13 cellular contexts compared by ENCODE assay signal in genomic region chr1:185311589-185312225, GRCh38. TPM values are rescaled to one million over a fixed set of nuclear protein-coding genes. Genes with fewer than 3 reads are reported as not detected.
DNase-seq lines count a peak whose midpoint lies in the region; ATAC-seq and TF ChIP-seq lines count a peak whose summit lies in the region.
"Had no signal": no experiment of that assay in that cellular context is flagged by ENCODE, and none has a peak within 500 bp of the region (broad histone marks: within the 10 kb centered on the region; RNA-seq: fewer than 3 reads in every experiment).

No MANE protein-coding gene starts in this region.

- no peak overlapping the region for H2BK15ac ChIP-seq in mesenchymal stem cell (ENCODE audit: low read depth, poor library complexity, severe bottlenecking)

- peaks cover 41% of the 10 kb centered on the region for H4K20me1 ChIP-seq in DOHH2 (ENCODE audit: control insufficient read depth, insufficient read depth, low read depth, low read length)

- no peaks in the 10 kb centered on the region for H3F3A ChIP-seq in DOHH2 (ENCODE audit: control insufficient read depth, insufficient read depth)

- no peak overlapping the region for H2BK5ac ChIP-seq in mesenchymal stem cell (ENCODE audit: low read depth, low read length, poor library complexity, severe bottlenecking)

- H3K9ac ChIP-seq in mesenchymal stem cell (ENCODE audit: low read length), result no peak overlapping the region

- POLR2A ChIA-PET in AG04450 (lab: Yijun Ruan, JAX), result no interaction called here

- H3K27ac Mint-ChIP-seq in activated T-helper 1 cell treated with anti-CD3 and anti-CD28 coated beads, Interleukin-12 subunit alpha, Interleukin-12 subunit beta, Interleukin-2, Interleukin-4 antibody, amounts not matched to agents 30 ng/mL and 10 ng/mL and 1 ng/mL, durations not matched to agents 14 hours and 24 hours and 36 hours, result peak overlapping the region; percentile 41

- H3K9me2 ChIP-seq in DOHH2 (replicated peaks; ENCODE audit: control insufficient read depth, low read length), result no peaks in the 10 kb centered on the region

- CTCF ChIA-PET in AG04450 (lab: Charles Lee), result interaction anchor here (1.4 kb wide), 1 partner anchor 358 kb away, joined by 4 read pairs; no protein-coding TSS in a partner anchor

- H2AFZ ChIP-seq in mesenchymal stem cell (ENCODE audit: low read depth, low read length), result no peak overlapping the region

- no peaks in the 10 kb centered on the region for H3K27me3 Mint-ChIP-seq in activated T-helper 1 cell treated with anti-CD3 and anti-CD28 coated beads, Interleukin-12 subunit alpha, Interleukin-12 subunit beta, Interleukin-2, Interleukin-4 antibody, amounts not matched to agents 30 ng/mL and 10 ng/mL and 1 ng/mL, durations not matched to agents 14 hours and 24 hours and 36 hours (ENCODE audit: insufficient read depth)

- peaks cover 39% of the 10 kb centered on the region for H3K4me1 ChIP-seq in DOHH2 (ENCODE audit: control insufficient read depth, low read length)
- no peaks in the 10 kb centered on the region for H3K4me1 ChIP-seq in mesenchymal stem cell (ENCODE audit: control insufficient read depth, insufficient read depth, low read depth, low read length)
- H3K4me1 ChIP-seq in stomach, result peaks cover 16 to 66% (median 45%) of the 10 kb centered on the region in 4 donors
- peaks cover 13% of the 10 kb centered on the region for H3K4me1 ChIP-seq in HAP-1

- H3K36me3 ChIP-seq in DOHH2 (ENCODE audit: control insufficient read depth, low read length) (peaks cover 90% of the 10 kb centered on the region), mesenchymal stem cell (ENCODE audit: control insufficient read depth in 1 of 2, insufficient read depth in 2 of 2, low read depth in 1 of 2, low read length in 2 of 2) (peaks cover 0 to 41% of the 10 kb centered on the region in 2 experiments), stomach (peaks cover 38 to 44% (median 44%) of the 10 kb centered on the region in 4 donors), HAP-1 (replicated peaks) (peaks cover 43% of the 10 kb centered on the region)

- TF ChIP-seq CTCF in AG04450 (IDR thresholded peaks at IDR 0.05; ENCODE audit: low read depth, low read length) (no peak), DOHH2 (IDR thresholded peaks at IDR 0.05; ENCODE audit: low read depth, low read length, poor library complexity, severe bottlenecking) (no peak), stomach (IDR thresholded peaks at IDR 0.05) (no peak)

- no peak overlapping the region for H3K27ac ChIP-seq in AG04450 (ENCODE audit: low read depth, low read length)
- no peak overlapping the region for H3K27ac ChIP-seq in DOHH2 (ENCODE audit: low read depth, low read length)
- no peak overlapping the region for H3K27ac ChIP-seq in mesenchymal stem cell (ENCODE audit: low read length, poor library complexity, severe bottlenecking)
- no peak overlapping the region for H3K27ac ChIP-seq in stomach
- H3K27ac ChIP-seq: ascending aorta had no signal

- H3K14ac ChIP-seq in mesenchymal stem cell (ENCODE audit: low read length in 2 of 2), result no peak overlapping the region

- H3K4me2 ChIP-seq in DOHH2 (ENCODE audit: low read length) (peak overlapping the region; percentile 79; the same call in 1 of the 2 replicates), mesenchymal stem cell (ENCODE audit: low read length, poor library complexity, severe bottlenecking) (no peak overlapping the region)

- no peak overlapping the region for H3K23ac ChIP-seq in mesenchymal stem cell (ENCODE audit: low read length in 2 of 2)

- H3K9me3 ChIP-seq in AG04450 (ENCODE audit: control insufficient read depth, insufficient read depth, low read length) (peaks cover 3% of the 10 kb centered on the region; the same call in 1 of the 2 replicates), DOHH2 (ENCODE audit: control insufficient read depth, insufficient read depth, low read length) (no peaks in the 10 kb centered on the region), mesenchymal stem cell (ENCODE audit: control insufficient read depth, low read length) (no peaks in the 10 kb centered on the region), stomach (no peaks in the 10 kb centered on the region), HAP-1 (no peaks in the 10 kb centered on the region)
- H3K9me3 ChIP-seq: ascending aorta, MG63 had no signal

- peaks cover 3% of the 10 kb centered on the region for H3K79me1 ChIP-seq in mesenchymal stem cell (replicated peaks; ENCODE audit: low read length, poor library complexity, severe bottlenecking)

- no peak overlapping the region for H4K91ac ChIP-seq in mesenchymal stem cell (ENCODE audit: low read length)

- no peak overlapping the region for H3K18ac ChIP-seq in mesenchymal stem cell (ENCODE audit: low read depth in 1 of 2, low read length in 2 of 2)

- peaks cover 47% of the 10 kb centered on the region for H3K36me3 Mint-ChIP-seq in activated T-helper 1 cell treated with anti-CD3 and anti-CD28 coated beads, Interleukin-12 subunit alpha, Interleukin-12 subunit beta, Interleukin-2, Interleukin-4 antibody, amounts not matched to agents 30 ng/mL and 10 ng/mL and 1 ng/mL, durations not matched to agents 14 hours and 24 hours and 36 hours (ENCODE audit: low read depth)

- no peak for ATAC-seq in left lobe of liver
- ATAC-seq in GM18870 (IDR thresholded peaks at IDR 0.05; ENCODE audit: unreplicated experiment), result no peak
- ATAC-seq: left ventricle myocardium superior had no signal

- TF ChIP-seq EP300 in stomach (IDR thresholded peaks at IDR 0.05), result no peak

- H2BK12ac ChIP-seq in mesenchymal stem cell (ENCODE audit: low read length in 2 of 2), result no peak overlapping the region

- peak overlapping the region; percentile 94 for H3K4me3 Mint-ChIP-seq in activated T-helper 1 cell treated with anti-CD3 and anti-CD28 coated beads, Interleukin-12 subunit alpha, Interleukin-12 subunit beta, Interleukin-2, Interleukin-4 antibody, amounts not matched to agents 30 ng/mL and 10 ng/mL and 1 ng/mL, durations not matched to agents 14 hours and 24 hours and 36 hours

- no peak overlapping the region for H2BK120ac ChIP-seq in mesenchymal stem cell (ENCODE audit: low read depth, low read length)

- peaks cover 37% of the 10 kb centered on the region for H3K4me1 Mint-ChIP-seq in activated T-helper 1 cell treated with anti-CD3 and anti-CD28 coated beads, Interleukin-12 subunit alpha, Interleukin-12 subunit beta, Interleukin-2, Interleukin-4 antibody, amounts not matched to agents 30 ng/mL and 10 ng/mL and 1 ng/mL, durations not matched to agents 14 hours and 24 hours and 36 hours (ENCODE audit: low read depth)

- H3K27me3 ChIP-seq in AG04450 (ENCODE audit: control insufficient read depth, insufficient read depth, low read length) (no peaks in the 10 kb centered on the region), DOHH2 (ENCODE audit: control insufficient read depth, low read length) (no peaks in the 10 kb centered on the region), mesenchymal stem cell (ENCODE audit: control insufficient read depth in 1 of 2, insufficient read depth in 1 of 2, low read length in 2 of 2) (no peaks in the 10 kb centered on the region), stomach (no peaks in the 10 kb centered on the region), HAP-1 (ENCODE audit: low read depth) (no peaks in the 10 kb centered on the region)
- H3K27me3 ChIP-seq: ascending aorta, MG63 had no signal

- no peak for TF ChIP-seq POLR2A in stomach (IDR thresholded peaks at IDR 0.05)

- H4K8ac ChIP-seq in mesenchymal stem cell (ENCODE audit: low read length), result no peak overlapping the region

- in situ Hi-C loops in HAP-1 (cut with MboI; ENCODE audit: low sequenced_read_pairs), result loop anchor here (25.0 kb wide), 2 partner anchors 351 to 1051 kb away; no protein-coding TSS in a partner anchor

- no peaks in the 10 kb centered on the region for H3K9me3 Mint-ChIP-seq in activated T-helper 1 cell treated with anti-CD3 and anti-CD28 coated beads, Interleukin-12 subunit alpha, Interleukin-12 subunit beta, Interleukin-2, Interleukin-4 antibody, amounts not matched to agents 30 ng/mL and 10 ng/mL and 1 ng/mL, durations not matched to agents 14 hours and 24 hours and 36 hours

- intact Hi-C loops in activated T-helper 1 cell treated with anti-CD3 and anti-CD28 coated beads, Interleukin-12 subunit alpha, Interleukin-12 subunit beta, Interleukin-2, Interleukin-4 antibody, amounts not matched to agents 30 ng/mL and 10 ng/mL and 1 ng/mL, durations not matched to agents 14 hours and 24 hours and 36 hours (cut with micrococcal nuclease), result no loop called here
- intact Hi-C loops in stomach (cut with DNase I; ENCODE audit: low total_unique reads), result no loop called here

- DNase-seq in AG04450 (ENCODE audit: low read depth, low spot score), result peak; percentile 38
- no peak for DNase-seq in activated T-helper 1 cell treated with anti-CD3 and anti-CD28 coated beads, Interleukin-12 subunit alpha, Interleukin-12 subunit beta, Interleukin-2, Interleukin-4 antibody, amounts not matched to agents 30 ng/mL and 10 ng/mL and 1 ng/mL, durations not matched to agents 14 hours and 24 hours and 36 hours (ENCODE audit: low spot score)
- peak; percentile 33 for DNase-seq in mesenchymal stem cell
- no peak for DNase-seq in left lobe of liver (ENCODE audit: low spot score)
- no peak for DNase-seq in stomach
- no peak for DNase-seq in HAP-1 (ENCODE audit: low spot score in 2 of 2)
- DNase-seq: effector memory CD4-positive, alpha-beta T cell; left ventricle myocardium superior; MG63; posterior cingulate gyrus had no signal

- H3K4me3 ChIP-seq in AG04450 (ENCODE audit: low read depth, low read length), result no peak overlapping the region
- no peak overlapping the region for H3K4me3 ChIP-seq in DOHH2 (ENCODE audit: low read length)
- no peak overlapping the region for H3K4me3 ChIP-seq in mesenchymal stem cell (ENCODE audit: insufficient read depth in 1 of 2, low read depth in 1 of 2, low read length in 2 of 2)
- H3K4me3 ChIP-seq in stomach, result peak overlapping the region in 1 of 4 donors; percentile 14
- no peak overlapping the region for H3K4me3 ChIP-seq in HAP-1
- H3K4me3 ChIP-seq: ascending aorta, MG63 had no signal

- H2AK5ac ChIP-seq in mesenchymal stem cell (ENCODE audit: low read length, severe bottlenecking), result no peak overlapping the region

- peaks cover 80% of the 10 kb centered on the region for H3K79me2 ChIP-seq in DOHH2 (ENCODE audit: control insufficient read depth, low read length)

- no peak overlapping the region for H3K4ac ChIP-seq in mesenchymal stem cell (ENCODE audit: low read depth in 1 of 2, low read length in 2 of 2)

RNA-seq across cellular contexts. Expression of gene IVNS1ABP, which starts 5.3 kb away (rescaled TPM):
- 48.9 and 59.6 TPM in 2 replicates for polyA plus RNA-seq in AG04450 (2011; rRNA removed)
- polyA minus RNA-seq in AG04450 (2011; rRNA and poly(A)+ RNA removed), result 43.6 and 70.0 TPM in 2 replicates
- 207 and 225 TPM in 2 replicates for total RNA-seq in activated T-helper 1 cell treated with anti-CD3 and anti-CD28 coated beads, Interleukin-12 subunit alpha, Interleukin-12 subunit beta, Interleukin-2, Interleukin-4 antibody, amounts not matched to agents 30 ng/mL and 10 ng/mL and 1 ng/mL, durations not matched to agents 14 hours and 24 hours and 36 hours
- 17.1 TPM for polyA plus RNA-seq in mesenchymal stem cell (2013, experiment 1 of 2)
- polyA plus RNA-seq in mesenchymal stem cell (2013, experiment 2 of 2), result 17.3 TPM
- total RNA-seq in left lobe of liver, result 23.7 TPM
- total RNA-seq in stomach, result 100 to 1,000 TPM in 2 of 5 donors, 10 to 100 TPM in 3; 19.3 to 297 (median 91.6) TPM
- polyA plus RNA-seq in stomach, result 10 to 100 TPM; 50.6 to 55.8 (median 52.3) TPM

Comparison
In these comparisons a context has a peak if more than half of its experiments do, and no peak if none do; other contexts are left out.
1. DNase-seq: peak in AG04450 (single experiment) and mesenchymal stem cell (single experiment); none in activated T-helper 1 cell treated with anti-CD3 and anti-CD28 coated beads, Interleukin-12 subunit alpha, Interleukin-12 subunit beta, Interleukin-2, Interleukin-4 antibody, amounts not matched to agents 30 ng/mL and 10 ng/mL and 1 ng/mL, durations not matched to agents 14 hours and 24 hours and 36 hours (single experiment), left lobe of liver (single experiment), stomach (single experiment) and HAP-1 (0 of 2).